In genomic region chr20:33568378-33569289, GRCh38 we compare ENCODE assay signal across 1 cellular context.
A peak's percentile ranks its signal among the peaks of the same experiment; 100 is the strongest.
TF ChIP-seq lines count a peak whose summit lies in the region.

No MANE protein-coding gene starts in this region.

TF ChIP-seq in WTC11, 78 proteins besides CTCF, POLR2A, EP300 and RAD21 (continued from another document and continues in another):
- TF ChIP-seq, protein P1, sequence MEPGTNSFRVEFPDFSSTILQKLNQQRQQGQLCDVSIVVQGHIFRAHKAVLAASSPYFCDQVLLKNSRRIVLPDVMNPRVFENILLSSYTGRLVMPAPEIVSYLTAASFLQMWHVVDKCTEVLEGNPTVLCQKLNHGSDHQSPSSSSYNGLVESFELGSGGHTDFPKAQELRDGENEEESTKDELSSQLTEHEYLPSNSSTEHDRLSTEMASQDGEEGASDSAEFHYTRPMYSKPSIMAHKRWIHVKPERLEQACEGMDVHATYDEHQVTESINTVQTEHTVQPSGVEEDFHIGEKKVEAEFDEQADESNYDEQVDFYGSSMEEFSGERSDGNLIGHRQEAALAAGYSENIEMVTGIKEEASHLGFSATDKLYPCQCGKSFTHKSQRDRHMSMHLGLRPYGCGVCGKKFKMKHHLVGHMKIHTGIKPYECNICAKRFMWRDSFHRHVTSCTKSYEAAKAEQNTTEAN (CRISPR knock-in tag; IDR thresholded peaks at IDR 0.05) = peak; percentile 67
- TF ChIP-seq TP53 (CRISPR knock-in tag; IDR thresholded peaks at IDR 0.05) (no peak), KAT7 (CRISPR knock-in tag; IDR thresholded peaks at IDR 0.05; ENCODE audit: borderline replicate concordance) (no peak), E2F1 (CRISPR knock-in tag; IDR thresholded peaks at IDR 0.05) (no peak), NFYB (CRISPR knock-in tag; conservative IDR thresholded peaks at IDR 0.05; ENCODE audit: low read depth) (no peak), NR1H2 (CRISPR knock-in tag; IDR thresholded peaks at IDR 0.05) (no peak), FOXK1 (CRISPR knock-in tag; IDR thresholded peaks at IDR 0.05) (peak; percentile 87), ATF1 (CRISPR knock-in tag; IDR thresholded peaks at IDR 0.05) (no peak), JUN (CRISPR knock-in tag; IDR thresholded peaks at IDR 0.05) (no peak), NR3C1 (CRISPR knock-in tag; conservative IDR thresholded peaks at IDR 0.05; ENCODE audit: low read depth) (no peak), NFATC4 (CRISPR knock-in tag; IDR thresholded peaks at IDR 0.05) (no peak), ZNF219 (CRISPR knock-in tag; IDR thresholded peaks at IDR 0.05; ENCODE audit: borderline replicate concordance) (no peak), ZNF423 (CRISPR knock-in tag; IDR thresholded peaks at IDR 0.05) (no peak), PREB (CRISPR knock-in tag; IDR thresholded peaks at IDR 0.05; ENCODE audit: borderline replicate concordance) (no peak), MYBL2 (CRISPR knock-in tag; IDR thresholded peaks at IDR 0.05) (peak; percentile 46; the same call in 1 of the 2 replicates), MLX (CRISPR knock-in tag; IDR thresholded peaks at IDR 0.05) (no peak), IRF1 (CRISPR knock-in tag; IDR thresholded peaks at IDR 0.05) (no peak), ETV6 (CRISPR knock-in tag; IDR thresholded peaks at IDR 0.05) (peak; percentile 55), TEAD4 (CRISPR knock-in tag; IDR thresholded peaks at IDR 0.05) (no peak), GTF2I (CRISPR knock-in tag; conservative IDR thresholded peaks at IDR 0.05) (no peak), PRDM15 (CRISPR knock-in tag; IDR thresholded peaks at IDR 0.05) (no peak), ATF6 (CRISPR knock-in tag; IDR thresholded peaks at IDR 0.05) (no peak), FOXJ3 (CRISPR knock-in tag; IDR thresholded peaks at IDR 0.05; ENCODE audit: borderline replicate concordance) (no peak), MAX (CRISPR knock-in tag; IDR thresholded peaks at IDR 0.05) (peak; percentile 72; the same call in 1 of the 2 replicates), USF2 (CRISPR knock-in tag; IDR thresholded peaks at IDR 0.05) (peak; percentile 21; the same call in 1 of the 2 replicates), ZBTB21 (CRISPR knock-in tag; IDR thresholded peaks at IDR 0.05; ENCODE audit: borderline replicate concordance) (no peak), NR2C2 (CRISPR knock-in tag; IDR thresholded peaks at IDR 0.05) (no peak), JAZF1 (CRISPR knock-in tag; IDR thresholded peaks at IDR 0.05) (no peak), ZNF416 (CRISPR knock-in tag; IDR thresholded peaks at IDR 0.05) (no peak), SMAD3 (CRISPR knock-in tag; IDR thresholded peaks at IDR 0.05; ENCODE audit: borderline replicate concordance) (no peak)
- TF ChIP-seq, protein P2, sequence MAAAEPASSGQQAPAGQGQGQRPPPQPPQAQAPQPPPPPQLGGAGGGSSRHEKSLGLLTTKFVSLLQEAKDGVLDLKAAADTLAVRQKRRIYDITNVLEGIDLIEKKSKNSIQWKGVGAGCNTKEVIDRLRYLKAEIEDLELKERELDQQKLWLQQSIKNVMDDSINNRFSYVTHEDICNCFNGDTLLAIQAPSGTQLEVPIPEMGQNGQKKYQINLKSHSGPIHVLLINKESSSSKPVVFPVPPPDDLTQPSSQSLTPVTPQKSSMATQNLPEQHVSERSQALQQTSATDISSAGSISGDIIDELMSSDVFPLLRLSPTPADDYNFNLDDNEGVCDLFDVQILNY (CRISPR knock-in tag; IDR thresholded peaks at IDR 0.05) = no peak
- TF ChIP-seq, protein P3, sequence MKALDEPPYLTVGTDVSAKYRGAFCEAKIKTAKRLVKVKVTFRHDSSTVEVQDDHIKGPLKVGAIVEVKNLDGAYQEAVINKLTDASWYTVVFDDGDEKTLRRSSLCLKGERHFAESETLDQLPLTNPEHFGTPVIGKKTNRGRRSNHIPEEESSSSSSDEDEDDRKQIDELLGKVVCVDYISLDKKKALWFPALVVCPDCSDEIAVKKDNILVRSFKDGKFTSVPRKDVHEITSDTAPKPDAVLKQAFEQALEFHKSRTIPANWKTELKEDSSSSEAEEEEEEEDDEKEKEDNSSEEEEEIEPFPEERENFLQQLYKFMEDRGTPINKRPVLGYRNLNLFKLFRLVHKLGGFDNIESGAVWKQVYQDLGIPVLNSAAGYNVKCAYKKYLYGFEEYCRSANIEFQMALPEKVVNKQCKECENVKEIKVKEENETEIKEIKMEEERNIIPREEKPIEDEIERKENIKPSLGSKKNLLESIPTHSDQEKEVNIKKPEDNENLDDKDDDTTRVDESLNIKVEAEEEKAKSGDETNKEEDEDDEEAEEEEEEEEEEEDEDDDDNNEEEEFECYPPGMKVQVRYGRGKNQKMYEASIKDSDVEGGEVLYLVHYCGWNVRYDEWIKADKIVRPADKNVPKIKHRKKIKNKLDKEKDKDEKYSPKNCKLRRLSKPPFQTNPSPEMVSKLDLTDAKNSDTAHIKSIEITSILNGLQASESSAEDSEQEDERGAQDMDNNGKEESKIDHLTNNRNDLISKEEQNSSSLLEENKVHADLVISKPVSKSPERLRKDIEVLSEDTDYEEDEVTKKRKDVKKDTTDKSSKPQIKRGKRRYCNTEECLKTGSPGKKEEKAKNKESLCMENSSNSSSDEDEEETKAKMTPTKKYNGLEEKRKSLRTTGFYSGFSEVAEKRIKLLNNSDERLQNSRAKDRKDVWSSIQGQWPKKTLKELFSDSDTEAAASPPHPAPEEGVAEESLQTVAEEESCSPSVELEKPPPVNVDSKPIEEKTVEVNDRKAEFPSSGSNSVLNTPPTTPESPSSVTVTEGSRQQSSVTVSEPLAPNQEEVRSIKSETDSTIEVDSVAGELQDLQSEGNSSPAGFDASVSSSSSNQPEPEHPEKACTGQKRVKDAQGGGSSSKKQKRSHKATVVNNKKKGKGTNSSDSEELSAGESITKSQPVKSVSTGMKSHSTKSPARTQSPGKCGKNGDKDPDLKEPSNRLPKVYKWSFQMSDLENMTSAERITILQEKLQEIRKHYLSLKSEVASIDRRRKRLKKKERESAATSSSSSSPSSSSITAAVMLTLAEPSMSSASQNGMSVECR (CRISPR knock-in tag; IDR thresholded peaks at IDR 0.05; ENCODE audit: borderline replicate concordance) = no peak; the same call in 1 of the 2 replicates
- TF ChIP-seq, protein P4, sequence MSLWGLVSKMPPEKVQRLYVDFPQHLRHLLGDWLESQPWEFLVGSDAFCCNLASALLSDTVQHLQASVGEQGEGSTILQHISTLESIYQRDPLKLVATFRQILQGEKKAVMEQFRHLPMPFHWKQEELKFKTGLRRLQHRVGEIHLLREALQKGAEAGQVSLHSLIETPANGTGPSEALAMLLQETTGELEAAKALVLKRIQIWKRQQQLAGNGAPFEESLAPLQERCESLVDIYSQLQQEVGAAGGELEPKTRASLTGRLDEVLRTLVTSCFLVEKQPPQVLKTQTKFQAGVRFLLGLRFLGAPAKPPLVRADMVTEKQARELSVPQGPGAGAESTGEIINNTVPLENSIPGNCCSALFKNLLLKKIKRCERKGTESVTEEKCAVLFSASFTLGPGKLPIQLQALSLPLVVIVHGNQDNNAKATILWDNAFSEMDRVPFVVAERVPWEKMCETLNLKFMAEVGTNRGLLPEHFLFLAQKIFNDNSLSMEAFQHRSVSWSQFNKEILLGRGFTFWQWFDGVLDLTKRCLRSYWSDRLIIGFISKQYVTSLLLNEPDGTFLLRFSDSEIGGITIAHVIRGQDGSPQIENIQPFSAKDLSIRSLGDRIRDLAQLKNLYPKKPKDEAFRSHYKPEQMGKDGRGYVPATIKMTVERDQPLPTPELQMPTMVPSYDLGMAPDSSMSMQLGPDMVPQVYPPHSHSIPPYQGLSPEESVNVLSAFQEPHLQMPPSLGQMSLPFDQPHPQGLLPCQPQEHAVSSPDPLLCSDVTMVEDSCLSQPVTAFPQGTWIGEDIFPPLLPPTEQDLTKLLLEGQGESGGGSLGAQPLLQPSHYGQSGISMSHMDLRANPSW (CRISPR knock-in tag; conservative IDR thresholded peaks at IDR 0.05; ENCODE audit: low read depth) = no peak
- TF ChIP-seq, protein P5, sequence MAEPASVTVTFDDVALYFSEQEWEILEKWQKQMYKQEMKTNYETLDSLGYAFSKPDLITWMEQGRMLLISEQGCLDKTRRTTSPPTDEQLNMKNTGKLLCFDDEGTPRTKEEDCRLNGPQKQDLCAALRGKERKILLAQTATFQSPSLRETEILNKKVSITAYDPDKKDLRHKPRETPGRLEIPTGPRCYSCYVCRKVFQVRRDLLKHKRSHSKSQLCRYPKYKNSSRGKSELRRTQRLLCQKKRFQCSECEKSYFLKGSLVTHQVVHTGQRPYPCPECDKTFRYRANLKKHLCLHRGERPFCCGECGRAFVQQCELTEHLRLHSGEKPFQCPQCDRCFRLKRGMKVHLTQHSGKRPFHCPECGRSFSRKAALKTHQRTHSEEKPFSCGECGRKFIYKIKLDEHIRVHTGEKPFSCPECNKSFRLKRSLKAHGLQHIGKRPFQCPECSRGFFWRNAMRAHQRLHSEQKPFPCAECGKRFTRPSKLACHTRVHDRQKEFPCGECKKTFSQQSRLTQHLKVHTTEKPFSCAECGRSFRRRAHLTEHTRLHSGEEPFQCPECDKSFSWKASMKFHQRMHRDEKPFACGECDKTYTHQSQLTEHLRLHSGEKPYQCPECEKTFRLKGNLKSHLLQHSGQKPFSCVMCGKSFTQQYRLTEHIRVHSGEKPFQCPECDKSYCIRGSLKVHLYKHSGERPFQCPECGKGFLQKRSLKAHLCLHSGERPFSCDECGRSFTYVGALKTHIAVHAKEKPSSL (CRISPR knock-in tag; conservative IDR thresholded peaks at IDR 0.05) = no peak
